ENCODE assay signal across 9 cellular contexts in genomic region chr18:50558948-50559749, GRCh38. TPM values are rescaled to one million over a fixed set of nuclear protein-coding genes. Genes with fewer than 3 reads are reported as not detected.
DNase-seq lines count a peak whose midpoint lies in the region; ATAC-seq and TF ChIP-seq lines count a peak whose summit lies in the region.
"Had no signal": no experiment of that assay in that cellular context is flagged by ENCODE, and none has a peak within 500 bp of the region (broad histone marks: within the 10 kb centered on the region; RNA-seq: fewer than 3 reads in every experiment).

No MANE protein-coding gene starts in this region.

- no peak for TF ChIP-seq CTCF in colonic mucosa (IDR thresholded peaks at IDR 0.05)
- no peak for TF ChIP-seq CTCF in vagina (IDR thresholded peaks at IDR 0.05)

- peak overlapping the region; percentile 37 for H3K4me3 ChIP-seq in colonic mucosa
- H3K4me3 ChIP-seq in muscle layer of colon (ENCODE audit: low read depth in 1 of 2, low read length in 2 of 2) = peak overlapping the region in 1 of 2 donors; percentile 53
- peak overlapping the region; percentile 63 to 74 for H3K4me3 ChIP-seq in vagina

- peaks cover 44% of the 10 kb centered on the region for H3K27me3 ChIP-seq in colonic mucosa
- H3K27me3 ChIP-seq in muscle layer of colon (ENCODE audit: control insufficient read depth in 1 of 2, insufficient read depth in 2 of 2, low read length in 2 of 2) = peaks cover 0 to 3% of the 10 kb centered on the region in 2 donors
- no peaks in the 10 kb centered on the region for H3K27me3 ChIP-seq in vagina

- intact Hi-C loops in Right ventricle myocardium superior (cut with DNase I) (no loop called here), Right ventricle myocardium inferior (cut with DNase I) (no loop called here), colonic mucosa (cut with DNase I) (no loop called here), vagina (cut with DNase I) (no loop called here)

- H3K9ac ChIP-seq in colonic mucosa (ENCODE audit: low read depth in 2 of 2, low read length in 2 of 2) (peak overlapping the region in 1 of 2 donors; percentile 24), muscle layer of colon (ENCODE audit: low read length) (no peak overlapping the region)

- no peaks in the 10 kb centered on the region for H3K4me1 ChIP-seq in colonic mucosa
- peaks cover 7% of the 10 kb centered on the region for H3K4me1 ChIP-seq in muscle layer of colon (ENCODE audit: insufficient read depth, low read length)
- peaks cover 15% of the 10 kb centered on the region for H3K4me1 ChIP-seq in vagina

- DNase-seq in Right ventricle myocardium superior = no peak
- DNase-seq in Right ventricle myocardium inferior (ENCODE audit: missing footprints) = no peak
- no peak for DNase-seq in colonic mucosa
- DNase-seq in vagina (ENCODE audit: extremely low spot score in 2 of 2) = no peak
- DNase-seq in glomerular visceral epithelial cell (ENCODE audit: extremely low spot score) = no peak
- DNase-seq: natural killer cell had no signal

- TF ChIP-seq POLR2A in vagina (IDR thresholded peaks at IDR 0.05) = no peak

- peak; percentile 7 for ATAC-seq in Right ventricle myocardium superior (ENCODE audit: poor library complexity)
- ATAC-seq in Right ventricle myocardium inferior = no peak
- ATAC-seq in HG03565 (IDR thresholded peaks at IDR 0.05; ENCODE audit: unreplicated experiment) = no peak
- no peak for ATAC-seq in HG02970 (IDR thresholded peaks at IDR 0.05; ENCODE audit: low FRiP score, unreplicated experiment)

- H3K36me3 ChIP-seq in colonic mucosa (no peaks in the 10 kb centered on the region), muscle layer of colon (ENCODE audit: insufficient read depth, low read length) (no peaks in the 10 kb centered on the region), vagina (no peaks in the 10 kb centered on the region)

- H3K27ac ChIP-seq in colonic mucosa (no peak overlapping the region), muscle layer of colon (ENCODE audit: low read depth, low read length) (peak overlapping the region; percentile 77), vagina (peak overlapping the region; percentile 71)

- no peaks in the 10 kb centered on the region for H3K9me3 ChIP-seq in colonic mucosa
- no peaks in the 10 kb centered on the region for H3K9me3 ChIP-seq in muscle layer of colon (ENCODE audit: low read length)
- no peaks in the 10 kb centered on the region for H3K9me3 ChIP-seq in vagina

RNA-seq across cellular contexts. Expression of gene MAPK4, which starts 0.7 kb away (rescaled TPM):
- total RNA-seq in Right ventricle myocardium superior = 26.9 TPM
- 34.1 TPM for total RNA-seq in Right ventricle myocardium inferior
- total RNA-seq in colonic mucosa = 1 to 10 TPM in 1 of 2 donors, under 1 TPM in 1; 0.27 to 1.8 TPM
- total RNA-seq in vagina = 2.2 TPM
- total RNA-seq: natural killer cell had no signal
